Comparison of ENCODE assay signal across 2 cellular contexts in the genomic region with DNA sequence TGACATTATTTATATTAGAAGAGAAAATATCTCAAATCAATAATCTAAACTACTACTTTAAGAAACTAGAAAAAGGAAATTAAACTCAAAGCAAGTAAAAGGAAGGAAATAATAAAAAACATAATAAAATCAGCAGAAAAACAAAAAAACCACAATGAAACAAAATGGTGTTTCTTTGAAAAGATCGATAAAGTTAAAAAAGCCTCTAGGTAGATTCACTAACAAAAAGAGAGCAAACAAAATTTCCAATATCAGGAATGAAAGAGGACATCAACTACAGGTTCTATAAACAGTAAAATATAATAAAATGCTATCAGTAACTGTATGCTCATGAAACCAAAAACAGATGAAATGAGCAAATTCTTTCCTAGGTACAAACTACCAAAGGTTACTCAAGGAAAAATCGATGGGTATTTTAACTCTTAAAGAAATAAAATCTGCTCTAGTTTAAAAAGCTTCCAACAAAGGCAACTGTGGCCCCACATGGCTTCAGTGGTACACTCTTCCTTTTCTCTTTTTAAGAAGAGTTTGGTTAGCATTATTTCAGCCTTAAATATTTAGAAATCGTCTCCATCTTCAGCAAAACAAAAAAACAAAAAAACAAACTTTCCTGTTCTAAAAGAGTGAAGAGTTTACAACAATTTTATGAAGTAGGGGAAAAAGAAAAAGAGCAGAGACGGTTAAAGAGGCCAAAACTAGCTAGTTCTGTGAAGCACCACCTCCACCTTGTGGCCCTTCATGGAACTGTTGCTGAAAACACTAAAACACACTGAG.
TF ChIP-seq lines count a peak whose summit lies in the region.

No MANE protein-coding gene starts in this region.

TF ChIP-seq in HEK293, 187 proteins besides CTCF, POLR2A, EP300 and RAD21 (continued from another document and continues in another):
- TF ChIP-seq ZNF16 (tag by site-specific recombination; IDR thresholded peaks at IDR 0.05; ENCODE audit: low read depth) (no peak), ZNF654 (tag by site-specific recombination; IDR thresholded peaks at IDR 0.05; ENCODE audit: low read depth) (peak; percentile 98), ZBTB11 (tag by site-specific recombination; conservative IDR thresholded peaks at IDR 0.05; ENCODE audit: low read depth) (no peak), ZNF132 (tag by site-specific recombination; IDR thresholded peaks at IDR 0.05; ENCODE audit: borderline replicate concordance) (no peak), ZNF248 (tag by site-specific recombination; IDR thresholded peaks at IDR 0.05) (no peak), ZNF548 (tag by site-specific recombination; IDR thresholded peaks at IDR 0.05) (no peak), FEZF1 (tag by site-specific recombination; IDR thresholded peaks at IDR 0.05) (peak; percentile 31; the same call in 1 of the 2 replicates), PRDM10 (tag by site-specific recombination; IDR thresholded peaks at IDR 0.05) (peak; percentile 53; the same call in 1 of the 2 replicates), ZNF362 (tag by site-specific recombination; IDR thresholded peaks at IDR 0.05) (no peak), ZNF585B (tag by site-specific recombination; IDR thresholded peaks at IDR 0.05) (no peak), ZNF449 (tag by site-specific recombination; IDR thresholded peaks at IDR 0.05) (no peak), ZNF155 (tag by site-specific recombination; IDR thresholded peaks at IDR 0.05) (no peak), ZNF629 (tag by site-specific recombination; IDR thresholded peaks at IDR 0.05) (no peak), ZNF596 (tag by site-specific recombination; IDR thresholded peaks at IDR 0.05) (no peak), ZNF76 (tag by site-specific recombination; IDR thresholded peaks at IDR 0.05; ENCODE audit: borderline replicate concordance, low read depth) (no peak), ZNF366 (tag by site-specific recombination; conservative IDR thresholded peaks at IDR 0.05) (peak; percentile 67; the same call in 1 of the 2 replicates), REPIN1 (tag by site-specific recombination; IDR thresholded peaks at IDR 0.05; ENCODE audit: low read depth) (no peak), HOXC10 (CRISPR knock-in tag; IDR thresholded peaks at IDR 0.05) (no peak)

TF ChIP-seq in endothelial cell of umbilical vein, 7 proteins besides CTCF, POLR2A, EP300 and RAD21 (continued from another document):
- TF ChIP-seq GATA2 (IDR thresholded peaks at IDR 0.05; ENCODE audit: insufficient read depth, insufficient read length, low read depth, low read length) (no peak), MYC (IDR thresholded peaks at IDR 0.05; ENCODE audit: low read depth, low read length) (no peak), FOS (IDR thresholded peaks at IDR 0.05; ENCODE audit: borderline replicate concordance, insufficient read depth, low read length) (no peak), POLR2AphosphoS5 (IDR thresholded peaks at IDR 0.05; ENCODE audit: insufficient read depth, low read depth, low read length) (no peak)
- TF ChIP-seq, protein P1, sequence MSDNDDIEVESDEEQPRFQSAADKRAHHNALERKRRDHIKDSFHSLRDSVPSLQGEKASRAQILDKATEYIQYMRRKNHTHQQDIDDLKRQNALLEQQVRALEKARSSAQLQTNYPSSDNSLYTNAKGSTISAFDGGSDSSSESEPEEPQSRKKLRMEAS (IDR thresholded peaks at IDR 0.05; ENCODE audit: insufficient read depth, insufficient read length), result no peak
